In genomic region chr16:30740364-30741251, GRCh38 we compare ENCODE assay signal across 8 cellular contexts. TPM values are rescaled to one million over a fixed set of nuclear protein-coding genes. Genes with fewer than 3 reads are reported as not detected.
DNase-seq lines count a peak whose midpoint lies in the region; ATAC-seq, FAIRE-seq and TF ChIP-seq lines count a peak whose summit lies in the region.

No MANE protein-coding gene starts in this region.

- peak overlapping the region; percentile 5 to 34 for H3K9ac ChIP-seq in kidney (ENCODE audit: low read length in 2 of 2)

- no peaks in the 10 kb centered on the region for H3K27me3 ChIP-seq in CD4-positive, alpha-beta T cell (ENCODE audit: control insufficient read depth, insufficient read depth, low read length)
- H3K27me3 ChIP-seq in brain microvascular endothelial cell (replicated peaks) = no peaks in the 10 kb centered on the region
- no peaks in the 10 kb centered on the region for H3K27me3 ChIP-seq in suprapubic skin

- no peak overlapping the region for H3K27ac ChIP-seq in CD4-positive, alpha-beta T cell (ENCODE audit: low read depth, low read length)
- H3K27ac ChIP-seq in brain microvascular endothelial cell (peak overlapping the region; percentile 71), kidney (ENCODE audit: low read depth in 2 of 2, low read length in 2 of 2) (peak overlapping the region; percentile 77 to 83), suprapubic skin (peak overlapping the region; percentile 93)

- no peak for ATAC-seq in CD4-positive, alpha-beta T cell (ENCODE audit: poor library complexity)

- peak overlapping the region; percentile 37 for H3K27ac Mint-ChIP-seq in CD4-positive, alpha-beta T cell

- 20% methylated on average over 8 of the region's 8 CpGs for WGBS in suprapubic skin

- H3K4me3 ChIP-seq in brain microvascular endothelial cell (ENCODE audit: low read depth, low read length) (no peak overlapping the region), kidney (ENCODE audit: low read length in 2 of 2) (peak overlapping the region in 1 of 2 donors; percentile 2), suprapubic skin (peak overlapping the region; percentile 25)

- no peaks in the 10 kb centered on the region for H3K27me3 Mint-ChIP-seq in CD4-positive, alpha-beta T cell

- no peaks in the 10 kb centered on the region for H3K9me3 Mint-ChIP-seq in CD4-positive, alpha-beta T cell

- TF ChIP-seq EP300 in suprapubic skin (IDR thresholded peaks at IDR 0.05) = no peak

- no peaks in the 10 kb centered on the region for H3K9me3 ChIP-seq in CD4-positive, alpha-beta T cell (ENCODE audit: control insufficient read depth, low read length)
- H3K9me3 ChIP-seq in kidney (ENCODE audit: control insufficient read depth in 1 of 2, low read length in 2 of 2) (no peaks in the 10 kb centered on the region), suprapubic skin (no peaks in the 10 kb centered on the region)

- H3K4me1 Mint-ChIP-seq in CD4-positive, alpha-beta T cell (ENCODE audit: low read depth) = peaks cover 5% of the 10 kb centered on the region

- H3K4me1 ChIP-seq in kidney (ENCODE audit: control insufficient read depth in 1 of 2, insufficient read depth in 1 of 2, low read depth in 1 of 2, low read length in 2 of 2) (peaks cover 8% of the 10 kb centered on the region in 2 donors), suprapubic skin (peaks cover 36% of the 10 kb centered on the region)

- POLR2A ChIA-PET in CD4-positive, alpha-beta T cell (lab: Charles Lee) = no interaction called here

- in situ Hi-C loops in brain microvascular endothelial cell (cut with HindIII; ENCODE audit: low pct_ligation_motif_present, low sequenced_read_pairs) = no loop called here
- in situ Hi-C loops in KBM-7 (cut with MboI; ENCODE audit: low pct_unique_long_range_greater_than_20kb, low sequenced_read_pairs) = no loop called here

- TF ChIP-seq POLR2A in suprapubic skin (IDR thresholded peaks at IDR 0.05) = no peak

- FAIRE-seq in kidney (lab: Jason Lieb, UNC) = no peak

- no peak for TF ChIP-seq CTCF in CD4-positive, alpha-beta T cell (IDR thresholded peaks at IDR 0.05)
- no peak for TF ChIP-seq CTCF in brain microvascular endothelial cell (IDR thresholded peaks at IDR 0.05; ENCODE audit: low read depth, low read length, missing control alignments)
- no peak for TF ChIP-seq CTCF in kidney (IDR thresholded peaks at IDR 0.05; ENCODE audit: borderline replicate concordance, extremely low read depth, insufficient read depth)
- no peak for TF ChIP-seq CTCF in suprapubic skin (IDR thresholded peaks at IDR 0.05)

- H3K36me3 ChIP-seq in brain microvascular endothelial cell (replicated peaks) (peaks cover 78% of the 10 kb centered on the region), kidney (ENCODE audit: control insufficient read depth in 1 of 2, insufficient read depth in 2 of 2, low read length in 2 of 2) (peaks cover 27 to 36% of the 10 kb centered on the region in 2 donors), suprapubic skin (peaks cover 56% of the 10 kb centered on the region)

- CTCF ChIA-PET in CD4-positive, alpha-beta T cell (lab: Charles Lee) = no interaction called here

- no peak for DNase-seq in CD4-positive, alpha-beta T cell
- peak; percentile 91 for DNase-seq in LoVo (ENCODE audit: low spot score)
- peak; percentile 35 for DNase-seq in brain microvascular endothelial cell
- DNase-seq in kidney = peak; percentile 96
- DNase-seq in suprapubic skin (ENCODE audit: low spot score in 2 of 2) = peak; percentile 93 to 94
- no peak for DNase-seq in stimulated activated CD4-positive, alpha-beta T cell treated with anti-CD3 and anti-CD28 coated beads, Interleukin-15, amount 100 ng/mL, for 24 hours
- no peak for DNase-seq in KBM-7
- DNase-seq in activated CD4-positive, alpha-beta T cell treated with anti-CD3 and anti-CD28 coated beads for 1 hour = no peak

- intact Hi-C loops in CD4-positive, alpha-beta T cell (cut with DNase I, micrococcal nuclease) = no loop called here
- intact Hi-C loops in kidney (cut with DNase I) = no loop called here

- no peak overlapping the region for H3K4me3 Mint-ChIP-seq in CD4-positive, alpha-beta T cell

- peaks cover 74% of the 10 kb centered on the region for H3K36me3 Mint-ChIP-seq in CD4-positive, alpha-beta T cell (ENCODE audit: low read depth)

RNA-seq across cellular contexts. Expression of gene PHKG2, which starts 7.6 kb away (rescaled TPM):
- 10 to 100 TPM; 24.8 to 25.2 TPM for total RNA-seq in CD4-positive, alpha-beta T cell
- total RNA-seq in kidney (27.8 TPM), suprapubic skin (10 to 100 TPM; 24.8 to 54.9 (median 36.1) TPM)
- polyA plus RNA-seq in kidney (ENCODE audit: insufficient read depth, low read depth, low replicate concordance) = 34.9 TPM

RNA-seq across cellular contexts. Expression of gene CFAP119, which starts 21.3 kb away (rescaled TPM):
- total RNA-seq in CD4-positive, alpha-beta T cell = 1 to 10 TPM; 1.7 to 2.2 TPM
- 12.2 TPM for total RNA-seq in kidney
- 13.5 TPM for polyA plus RNA-seq in kidney (ENCODE audit: insufficient read depth, low read depth, low replicate concordance)
- 1 to 10 TPM; 3.8 to 6.7 (median 5.0) TPM for total RNA-seq in suprapubic skin

RNA-seq across cellular contexts. Expression of gene RNF40, which starts 21.5 kb away (rescaled TPM):
- 10 to 100 TPM; 63.0 to 65.2 TPM for total RNA-seq in CD4-positive, alpha-beta T cell
- total RNA-seq in kidney (109 TPM), suprapubic skin (10 to 100 TPM; 65.6 to 89.7 (median 76.5) TPM)
- 74.3 TPM for polyA plus RNA-seq in kidney (ENCODE audit: insufficient read depth, low read depth, low replicate concordance)

RNA-seq across cellular contexts. Expression of gene SRCAP, which starts 41.6 kb away (rescaled TPM):
- 10 to 100 TPM; 59.5 to 60.1 TPM for total RNA-seq in CD4-positive, alpha-beta T cell
- total RNA-seq in kidney (71.9 TPM), suprapubic skin (10 to 100 TPM; 42.9 to 50.0 (median 44.6) TPM)
- polyA plus RNA-seq in kidney (ENCODE audit: insufficient read depth, low read depth, low replicate concordance) = 1.6 TPM

RNA-seq across cellular contexts. Expression of gene ZNF629, which starts 46.4 kb away (rescaled TPM):
- 1 to 10 TPM; 1.6 to 1.7 TPM for total RNA-seq in CD4-positive, alpha-beta T cell
- total RNA-seq in kidney = 19.8 TPM
- polyA plus RNA-seq in kidney (ENCODE audit: insufficient read depth, low read depth, low replicate concordance) = 8.1 TPM
- 10 to 100 TPM; 11.5 to 22.9 (median 16.1) TPM for total RNA-seq in suprapubic skin

Comparison
In these comparisons a context has a peak if more than half of its experiments do, and no peak if none do; other contexts are left out.
1. DNase-seq: peak in LoVo (single experiment), brain microvascular endothelial cell (single experiment), kidney (single experiment) and suprapubic skin (2 of 2); none in CD4-positive, alpha-beta T cell (0 of 10), stimulated activated CD4-positive, alpha-beta T cell treated with anti-CD3 and anti-CD28 coated beads, Interleukin-15, amount 100 ng/mL, for 24 hours (single experiment), KBM-7 (single experiment) and activated CD4-positive, alpha-beta T cell treated with anti-CD3 and anti-CD28 coated beads for 1 hour (single experiment).